1 cellular context compared by ENCODE assay signal in genomic region chr9:129110740-129111142, GRCh38.
TF ChIP-seq lines count a peak whose summit lies in the region.

Gene CRAT, minus strand, starts transcription at chr9:129110793. Its CDS starts 284 bp downstream, at chr9:129110509.

TF ChIP-seq in HEK293, 187 proteins besides CTCF, POLR2A, EP300 and RAD21 (continued from another document and continues in another):
- TF ChIP-seq, protein P1, sequence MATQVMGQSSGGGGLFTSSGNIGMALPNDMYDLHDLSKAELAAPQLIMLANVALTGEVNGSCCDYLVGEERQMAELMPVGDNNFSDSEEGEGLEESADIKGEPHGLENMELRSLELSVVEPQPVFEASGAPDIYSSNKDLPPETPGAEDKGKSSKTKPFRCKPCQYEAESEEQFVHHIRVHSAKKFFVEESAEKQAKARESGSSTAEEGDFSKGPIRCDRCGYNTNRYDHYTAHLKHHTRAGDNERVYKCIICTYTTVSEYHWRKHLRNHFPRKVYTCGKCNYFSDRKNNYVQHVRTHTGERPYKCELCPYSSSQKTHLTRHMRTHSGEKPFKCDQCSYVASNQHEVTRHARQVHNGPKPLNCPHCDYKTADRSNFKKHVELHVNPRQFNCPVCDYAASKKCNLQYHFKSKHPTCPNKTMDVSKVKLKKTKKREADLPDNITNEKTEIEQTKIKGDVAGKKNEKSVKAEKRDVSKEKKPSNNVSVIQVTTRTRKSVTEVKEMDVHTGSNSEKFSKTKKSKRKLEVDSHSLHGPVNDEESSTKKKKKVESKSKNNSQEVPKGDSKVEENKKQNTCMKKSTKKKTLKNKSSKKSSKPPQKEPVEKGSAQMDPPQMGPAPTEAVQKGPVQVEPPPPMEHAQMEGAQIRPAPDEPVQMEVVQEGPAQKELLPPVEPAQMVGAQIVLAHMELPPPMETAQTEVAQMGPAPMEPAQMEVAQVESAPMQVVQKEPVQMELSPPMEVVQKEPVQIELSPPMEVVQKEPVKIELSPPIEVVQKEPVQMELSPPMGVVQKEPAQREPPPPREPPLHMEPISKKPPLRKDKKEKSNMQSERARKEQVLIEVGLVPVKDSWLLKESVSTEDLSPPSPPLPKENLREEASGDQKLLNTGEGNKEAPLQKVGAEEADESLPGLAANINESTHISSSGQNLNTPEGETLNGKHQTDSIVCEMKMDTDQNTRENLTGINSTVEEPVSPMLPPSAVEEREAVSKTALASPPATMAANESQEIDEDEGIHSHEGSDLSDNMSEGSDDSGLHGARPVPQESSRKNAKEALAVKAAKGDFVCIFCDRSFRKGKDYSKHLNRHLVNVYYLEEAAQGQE (tag by site-specific recombination; IDR thresholded peaks at IDR 0.05): peak; percentile 57
- TF ChIP-seq ZNF48 (tag by site-specific recombination; IDR thresholded peaks at IDR 0.05) (no peak), KLF8 (tag by site-specific recombination; IDR thresholded peaks at IDR 0.05) (peak; percentile 63), ZNF548 (tag by site-specific recombination; IDR thresholded peaks at IDR 0.05) (0 out of 2 replicates have a peak, but pooled peaks have one; percentile 31), SCRT2 (tag by site-specific recombination; IDR thresholded peaks at IDR 0.05) (peak; percentile 98), BCL11B (tag by site-specific recombination; IDR thresholded peaks at IDR 0.05; ENCODE audit: low read depth) (no peak), ZBTB17 (tag by site-specific recombination; IDR thresholded peaks at IDR 0.05) (peak; percentile 58; the same call in 1 of the 2 replicates), ZNF629 (tag by site-specific recombination; IDR thresholded peaks at IDR 0.05) (peak; percentile 41), ZBTB7A (tag by site-specific recombination; IDR thresholded peaks at IDR 0.05; ENCODE audit: low read depth) (no peak), ZBTB8A (tag by site-specific recombination; IDR thresholded peaks at IDR 0.05) (peak; percentile 84; the same call in 1 of the 2 replicates), ZNF10 (tag by site-specific recombination; IDR thresholded peaks at IDR 0.05) (no peak), ZNF184 (tag by site-specific recombination; IDR thresholded peaks at IDR 0.05) (peak; percentile 96), BCL11A (tag by site-specific recombination; IDR thresholded peaks at IDR 0.05; ENCODE audit: low read depth) (peak; percentile 54; the same call in 1 of the 2 replicates), SP3 (tag by site-specific recombination; IDR thresholded peaks at IDR 0.05) (peak; percentile 83), ZNF777 (tag by site-specific recombination; IDR thresholded peaks at IDR 0.05; ENCODE audit: borderline replicate concordance) (no peak), ZNF555 (tag by site-specific recombination; conservative IDR thresholded peaks at IDR 0.05) (no peak), ZSCAN30 (tag by site-specific recombination; IDR thresholded peaks at IDR 0.05) (peak; percentile 28; the same call in 1 of the 2 replicates), SP7 (tag by site-specific recombination; IDR thresholded peaks at IDR 0.05) (peak; percentile 87), ZNF623 (tag by site-specific recombination; IDR thresholded peaks at IDR 0.05) (no peak; the same call in 1 of the 2 replicates), ZBTB1 (tag by site-specific recombination; IDR thresholded peaks at IDR 0.05) (peak; percentile 67; the same call in 1 of the 2 replicates), GLIS1 (tag by site-specific recombination; IDR thresholded peaks at IDR 0.05) (peak; percentile 62), ZSCAN4 (tag by site-specific recombination; IDR thresholded peaks at IDR 0.05) (no peak), ZNF423 (tag by site-specific recombination; IDR thresholded peaks at IDR 0.05) (no peak), IKZF3 (tag by site-specific recombination; IDR thresholded peaks at IDR 0.05) (no peak), ZNF2 (tag by site-specific recombination; IDR thresholded peaks at IDR 0.05) (peak; percentile 60; the same call in 1 of the 2 replicates), SCRT1 (tag by site-specific recombination; IDR thresholded peaks at IDR 0.05; ENCODE audit: borderline replicate concordance) (peak; percentile 91), ZNF221 (tag by site-specific recombination; IDR thresholded peaks at IDR 0.05; ENCODE audit: borderline replicate concordance) (peak; percentile 41; the same call in 1 of the 2 replicates), KLF10 (tag by site-specific recombination; IDR thresholded peaks at IDR 0.05) (peak; percentile 89), ZNF394 (tag by site-specific recombination; IDR thresholded peaks at IDR 0.05; ENCODE audit: borderline replicate concordance) (peak; percentile 54; the same call in 1 of the 2 replicates), KLF16 (tag by site-specific recombination; IDR thresholded peaks at IDR 0.05) (peak; percentile 77), ZNF701 (tag by site-specific recombination; IDR thresholded peaks at IDR 0.05) (no peak), ZNF529 (tag by site-specific recombination; IDR thresholded peaks at IDR 0.05; ENCODE audit: insufficient replicate concordance) (no peak), ZNF571 (tag by site-specific recombination; IDR thresholded peaks at IDR 0.05) (no peak), FEZF1 (tag by site-specific recombination; IDR thresholded peaks at IDR 0.05) (no peak), KLF1 (tag by site-specific recombination; IDR thresholded peaks at IDR 0.05) (peak; percentile 43), ZNF843 (tag by site-specific recombination; IDR thresholded peaks at IDR 0.05) (0 out of 2 replicates have a peak, but pooled peaks have one; percentile 13), ZNF513 (tag by site-specific recombination; IDR thresholded peaks at IDR 0.05) (peak; percentile 59; the same call in 1 of the 2 replicates), ZNF292 (tag by site-specific recombination; IDR thresholded peaks at IDR 0.05; ENCODE audit: borderline replicate concordance, low read depth) (no peak), ZNF391 (tag by site-specific recombination; IDR thresholded peaks at IDR 0.05; ENCODE audit: borderline replicate concordance, low read depth) (peak; percentile 42; the same call in 1 of the 2 replicates), SP2 (tag by site-specific recombination; IDR thresholded peaks at IDR 0.05) (peak; percentile 86), ZNF214 (tag by site-specific recombination; IDR thresholded peaks at IDR 0.05; ENCODE audit: borderline replicate concordance) (peak; percentile 29; the same call in 1 of the 2 replicates), ZNF433 (tag by site-specific recombination; IDR thresholded peaks at IDR 0.05; ENCODE audit: low read depth) (no peak), REPIN1 (tag by site-specific recombination; IDR thresholded peaks at IDR 0.05; ENCODE audit: low read depth) (peak; percentile 81; the same call in 1 of the 2 replicates), ZNF280C (tag by site-specific recombination; IDR thresholded peaks at IDR 0.05) (no peak)
- TF ChIP-seq, protein P2, sequence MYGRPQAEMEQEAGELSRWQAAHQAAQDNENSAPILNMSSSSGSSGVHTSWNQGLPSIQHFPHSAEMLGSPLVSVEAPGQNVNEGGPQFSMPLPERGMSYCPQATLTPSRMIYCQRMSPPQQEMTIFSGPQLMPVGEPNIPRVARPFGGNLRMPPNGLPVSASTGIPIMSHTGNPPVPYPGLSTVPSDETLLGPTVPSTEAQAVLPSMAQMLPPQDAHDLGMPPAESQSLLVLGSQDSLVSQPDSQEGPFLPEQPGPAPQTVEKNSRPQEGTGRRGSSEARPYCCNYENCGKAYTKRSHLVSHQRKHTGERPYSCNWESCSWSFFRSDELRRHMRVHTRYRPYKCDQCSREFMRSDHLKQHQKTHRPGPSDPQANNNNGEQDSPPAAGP (tag by site-specific recombination; IDR thresholded peaks at IDR 0.05): peak; percentile 79; the same call in 1 of the 2 replicates
- TF ChIP-seq, protein P3, sequence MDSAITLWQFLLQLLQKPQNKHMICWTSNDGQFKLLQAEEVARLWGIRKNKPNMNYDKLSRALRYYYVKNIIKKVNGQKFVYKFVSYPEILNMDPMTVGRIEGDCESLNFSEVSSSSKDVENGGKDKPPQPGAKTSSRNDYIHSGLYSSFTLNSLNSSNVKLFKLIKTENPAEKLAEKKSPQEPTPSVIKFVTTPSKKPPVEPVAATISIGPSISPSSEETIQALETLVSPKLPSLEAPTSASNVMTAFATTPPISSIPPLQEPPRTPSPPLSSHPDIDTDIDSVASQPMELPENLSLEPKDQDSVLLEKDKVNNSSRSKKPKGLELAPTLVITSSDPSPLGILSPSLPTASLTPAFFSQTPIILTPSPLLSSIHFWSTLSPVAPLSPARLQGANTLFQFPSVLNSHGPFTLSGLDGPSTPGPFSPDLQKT (IDR thresholded peaks at IDR 0.05; ENCODE audit: borderline replicate concordance, low read depth, low read length): no peak
- TF ChIP-seq, protein P4, sequence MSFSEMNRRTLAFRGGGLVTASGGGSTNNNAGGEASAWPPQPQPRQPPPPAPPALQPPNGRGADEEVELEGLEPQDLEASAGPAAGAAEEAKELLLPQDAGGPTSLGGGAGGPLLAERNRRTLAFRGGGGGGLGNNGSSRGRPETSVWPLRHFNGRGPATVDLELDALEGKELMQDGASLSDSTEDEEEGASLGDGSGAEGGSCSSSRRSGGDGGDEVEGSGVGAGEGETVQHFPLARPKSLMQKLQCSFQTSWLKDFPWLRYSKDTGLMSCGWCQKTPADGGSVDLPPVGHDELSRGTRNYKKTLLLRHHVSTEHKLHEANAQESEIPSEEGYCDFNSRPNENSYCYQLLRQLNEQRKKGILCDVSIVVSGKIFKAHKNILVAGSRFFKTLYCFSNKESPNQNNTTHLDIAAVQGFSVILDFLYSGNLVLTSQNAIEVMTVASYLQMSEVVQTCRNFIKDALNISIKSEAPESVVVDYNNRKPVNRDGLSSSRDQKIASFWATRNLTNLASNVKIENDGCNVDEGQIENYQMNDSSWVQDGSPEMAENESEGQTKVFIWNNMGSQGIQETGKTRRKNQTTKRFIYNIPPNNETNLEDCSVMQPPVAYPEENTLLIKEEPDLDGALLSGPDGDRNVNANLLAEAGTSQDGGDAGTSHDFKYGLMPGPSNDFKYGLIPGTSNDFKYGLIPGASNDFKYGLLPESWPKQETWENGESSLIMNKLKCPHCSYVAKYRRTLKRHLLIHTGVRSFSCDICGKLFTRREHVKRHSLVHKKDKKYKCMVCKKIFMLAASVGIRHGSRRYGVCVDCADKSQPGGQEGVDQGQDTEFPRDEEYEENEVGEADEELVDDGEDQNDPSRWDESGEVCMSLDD (tag by site-specific recombination; IDR thresholded peaks at IDR 0.05): peak; percentile 62; the same call in 1 of the 2 replicates
- TF ChIP-seq, protein P5, sequence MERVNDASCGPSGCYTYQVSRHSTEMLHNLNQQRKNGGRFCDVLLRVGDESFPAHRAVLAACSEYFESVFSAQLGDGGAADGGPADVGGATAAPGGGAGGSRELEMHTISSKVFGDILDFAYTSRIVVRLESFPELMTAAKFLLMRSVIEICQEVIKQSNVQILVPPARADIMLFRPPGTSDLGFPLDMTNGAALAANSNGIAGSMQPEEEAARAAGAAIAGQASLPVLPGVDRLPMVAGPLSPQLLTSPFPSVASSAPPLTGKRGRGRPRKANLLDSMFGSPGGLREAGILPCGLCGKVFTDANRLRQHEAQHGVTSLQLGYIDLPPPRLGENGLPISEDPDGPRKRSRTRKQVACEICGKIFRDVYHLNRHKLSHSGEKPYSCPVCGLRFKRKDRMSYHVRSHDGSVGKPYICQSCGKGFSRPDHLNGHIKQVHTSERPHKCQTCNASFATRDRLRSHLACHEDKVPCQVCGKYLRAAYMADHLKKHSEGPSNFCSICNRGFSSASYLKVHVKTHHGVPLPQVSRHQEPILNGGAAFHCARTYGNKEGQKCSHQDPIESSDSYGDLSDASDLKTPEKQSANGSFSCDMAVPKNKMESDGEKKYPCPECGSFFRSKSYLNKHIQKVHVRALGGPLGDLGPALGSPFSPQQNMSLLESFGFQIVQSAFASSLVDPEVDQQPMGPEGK (tag by site-specific recombination; IDR thresholded peaks at IDR 0.05): peak; percentile 57
- TF ChIP-seq, protein P6, sequence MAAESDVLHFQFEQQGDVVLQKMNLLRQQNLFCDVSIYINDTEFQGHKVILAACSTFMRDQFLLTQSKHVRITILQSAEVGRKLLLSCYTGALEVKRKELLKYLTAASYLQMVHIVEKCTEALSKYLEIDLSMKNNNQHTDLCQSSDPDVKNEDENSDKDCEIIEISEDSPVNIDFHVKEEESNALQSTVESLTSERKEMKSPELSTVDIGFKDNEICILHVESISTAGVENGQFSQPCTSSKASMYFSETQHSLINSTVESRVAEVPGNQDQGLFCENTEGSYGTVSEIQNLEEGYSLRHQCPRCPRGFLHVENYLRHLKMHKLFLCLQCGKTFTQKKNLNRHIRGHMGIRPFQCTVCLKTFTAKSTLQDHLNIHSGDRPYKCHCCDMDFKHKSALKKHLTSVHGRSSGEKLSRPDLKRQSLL (tag by site-specific recombination; IDR thresholded peaks at IDR 0.05): peak; percentile 51; the same call in 1 of the 2 replicates
